Comparison of ENCODE assay signal across 1 cellular context in the genomic region with DNA sequence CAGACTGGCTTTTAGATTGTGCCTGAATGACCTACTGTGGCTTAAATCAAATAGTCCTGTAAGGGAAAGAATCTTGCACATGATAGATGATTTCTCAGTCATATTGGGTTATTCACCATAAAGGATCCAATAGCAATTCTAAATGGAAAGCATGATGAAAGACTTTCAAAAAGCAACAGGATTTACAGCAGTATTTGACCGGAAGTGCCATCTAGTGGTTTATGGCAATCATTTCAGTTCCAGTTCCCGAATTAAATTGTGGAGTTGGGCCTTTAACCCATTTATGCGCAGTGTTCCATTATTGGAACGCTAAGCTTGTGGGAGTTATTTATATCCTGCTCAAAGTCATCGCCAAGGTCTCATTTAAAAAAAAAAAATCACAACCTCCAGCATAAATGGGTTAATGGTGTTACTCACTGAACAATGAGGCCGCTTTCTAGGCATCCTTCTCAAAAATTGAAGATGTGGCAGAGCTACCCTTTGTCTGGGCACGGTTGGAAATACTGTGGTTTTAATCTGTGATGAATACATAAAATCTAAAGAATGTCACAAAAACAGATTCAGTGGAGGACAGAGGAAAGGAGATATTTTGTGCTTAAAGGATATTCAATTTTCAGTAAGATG.
TF ChIP-seq lines count a peak whose summit lies in the region.

No MANE protein-coding gene starts in this region.

TF ChIP-seq in H1, 55 proteins besides CTCF, POLR2A, EP300 and RAD21 (continued from another document):
- TF ChIP-seq NANOG (IDR thresholded peaks at IDR 0.05; ENCODE audit: insufficient read depth, low read depth, low read length, poor library complexity, severe bottlenecking) (no peak), USF2 (IDR thresholded peaks at IDR 0.05; ENCODE audit: low read length) (no peak), CEBPB (IDR thresholded peaks at IDR 0.05; ENCODE audit: low read depth, low read length) (peak; percentile 23; the same call in 1 of the 2 replicates), TAF7 (optimal IDR thresholded peaks at IDR 0.05; ENCODE audit: borderline replicate concordance, low read depth, low read length) (no peak), RXRA (IDR thresholded peaks at IDR 0.05; ENCODE audit: insufficient read depth, low read depth, low read length) (no peak)
